1 cellular context compared by ENCODE assay signal in genomic region chr1:233668725-233669294, GRCh38.
TF ChIP-seq lines count a peak whose summit lies in the region.

No MANE protein-coding gene starts in this region.

TF ChIP-seq in GM12878, 131 proteins besides CTCF, POLR2A, EP300 and RAD21 (continued from another document and continues in another):
- no peak for TF ChIP-seq IRF5 (IDR thresholded peaks at IDR 0.05; ENCODE audit: borderline replicate concordance)
- no peak for TF ChIP-seq STAT3 (IDR thresholded peaks at IDR 0.05; ENCODE audit: low read depth, low read length)
- TF ChIP-seq CUX1 (IDR thresholded peaks at IDR 0.05; ENCODE audit: insufficient replicate concordance, low read depth, low read length): no peak
- peak; percentile 28; the same call in 1 of the 2 replicates for TF ChIP-seq CHD2 (IDR thresholded peaks at IDR 0.05; ENCODE audit: borderline replicate concordance, low read depth, low read length)
- no peak for TF ChIP-seq RCOR1 (conservative IDR thresholded peaks at IDR 0.05; ENCODE audit: low read depth, low read length)
- no peak for TF ChIP-seq CBFB (IDR thresholded peaks at IDR 0.05; ENCODE audit: low read depth)
- TF ChIP-seq TBL1XR1 (IDR thresholded peaks at IDR 0.05; ENCODE audit: low read depth, low read length): no peak
- no peak for TF ChIP-seq ELK1 (IDR thresholded peaks at IDR 0.05; ENCODE audit: low read depth, low read length)
- no peak for TF ChIP-seq RB1 (IDR thresholded peaks at IDR 0.05; ENCODE audit: borderline replicate concordance)
- no peak for TF ChIP-seq NFYA (IDR thresholded peaks at IDR 0.05; ENCODE audit: borderline replicate concordance, low read depth, low read length)
- TF ChIP-seq ATF2 (IDR thresholded peaks at IDR 0.05; ENCODE audit: low read length): no peak
- TF ChIP-seq ZNF207 (IDR thresholded peaks at IDR 0.05; ENCODE audit: borderline replicate concordance): no peak
- no peak for TF ChIP-seq E4F1 (IDR thresholded peaks at IDR 0.05; ENCODE audit: borderline replicate concordance, partially characterized antibody)
- TF ChIP-seq POU2F2 (IDR thresholded peaks at IDR 0.05; ENCODE audit: borderline replicate concordance, low read depth, low read length): no peak
- TF ChIP-seq ZNF622 (IDR thresholded peaks at IDR 0.05): no peak
- TF ChIP-seq SUPT20H (IDR thresholded peaks at IDR 0.05; ENCODE audit: borderline replicate concordance, control insufficient read depth, low read depth, low read length): no peak
- no peak for TF ChIP-seq ZBTB11 (CRISPR knock-in tag; IDR thresholded peaks at IDR 0.05)
- peak; percentile 81; the same call in 1 of the 2 replicates for TF ChIP-seq ATF7 (IDR thresholded peaks at IDR 0.05; ENCODE audit: low read depth)
- no peak for TF ChIP-seq IRF4 (IDR thresholded peaks at IDR 0.05; ENCODE audit: low read depth, low read length)
- no peak for TF ChIP-seq PML (IDR thresholded peaks at IDR 0.05; ENCODE audit: low read length)
- peak; percentile 75 to 79 for TF ChIP-seq IKZF2 (IDR thresholded peaks at IDR 0.05)
- no peak for TF ChIP-seq KDM1A (IDR thresholded peaks at IDR 0.05; ENCODE audit: borderline replicate concordance)
- no peak for TF ChIP-seq TARDBP (IDR thresholded peaks at IDR 0.05; ENCODE audit: borderline replicate concordance)
- TF ChIP-seq WRNIP1 (IDR thresholded peaks at IDR 0.05; ENCODE audit: borderline replicate concordance, low read depth, low read length): no peak
- no peak for TF ChIP-seq MAX (IDR thresholded peaks at IDR 0.05; ENCODE audit: low read depth, low read length)
- TF ChIP-seq STAT1 (conservative IDR thresholded peaks at IDR 0.05): no peak
- no peak for TF ChIP-seq EED (IDR thresholded peaks at IDR 0.05; ENCODE audit: low read depth)
- no peak for TF ChIP-seq ZNF24 (IDR thresholded peaks at IDR 0.05)
- TF ChIP-seq RELA (IDR thresholded peaks at IDR 0.05; ENCODE audit: borderline replicate concordance, partially characterized antibody): peak; percentile 40
- TF ChIP-seq MTA3 (IDR thresholded peaks at IDR 0.05; ENCODE audit: borderline replicate concordance, low read length): no peak
- TF ChIP-seq NR2C1 (IDR thresholded peaks at IDR 0.05): no peak
- TF ChIP-seq CREM (IDR thresholded peaks at IDR 0.05; ENCODE audit: low read depth): peak; percentile 83
- TF ChIP-seq E2F4 (IDR thresholded peaks at IDR 0.05; ENCODE audit: low read depth, low read length): no peak
- TF ChIP-seq CBX3 (IDR thresholded peaks at IDR 0.05; ENCODE audit: borderline replicate concordance, low read depth): no peak
- TF ChIP-seq ZBTB4 (CRISPR knock-in tag; IDR thresholded peaks at IDR 0.05): no peak
- no peak for TF ChIP-seq YY1 (IDR thresholded peaks at IDR 0.05; ENCODE audit: low read depth, low read length)
- TF ChIP-seq MXI1 (IDR thresholded peaks at IDR 0.05; ENCODE audit: low read depth, low read length): no peak
- TF ChIP-seq ATF3 (IDR thresholded peaks at IDR 0.05; ENCODE audit: borderline replicate concordance, extremely low read depth, low read depth, low read length): no peak
- no peak for TF ChIP-seq IRF3 (IDR thresholded peaks at IDR 0.05)
